ENCODE assay signal across 1 cellular context in the genomic region with DNA sequence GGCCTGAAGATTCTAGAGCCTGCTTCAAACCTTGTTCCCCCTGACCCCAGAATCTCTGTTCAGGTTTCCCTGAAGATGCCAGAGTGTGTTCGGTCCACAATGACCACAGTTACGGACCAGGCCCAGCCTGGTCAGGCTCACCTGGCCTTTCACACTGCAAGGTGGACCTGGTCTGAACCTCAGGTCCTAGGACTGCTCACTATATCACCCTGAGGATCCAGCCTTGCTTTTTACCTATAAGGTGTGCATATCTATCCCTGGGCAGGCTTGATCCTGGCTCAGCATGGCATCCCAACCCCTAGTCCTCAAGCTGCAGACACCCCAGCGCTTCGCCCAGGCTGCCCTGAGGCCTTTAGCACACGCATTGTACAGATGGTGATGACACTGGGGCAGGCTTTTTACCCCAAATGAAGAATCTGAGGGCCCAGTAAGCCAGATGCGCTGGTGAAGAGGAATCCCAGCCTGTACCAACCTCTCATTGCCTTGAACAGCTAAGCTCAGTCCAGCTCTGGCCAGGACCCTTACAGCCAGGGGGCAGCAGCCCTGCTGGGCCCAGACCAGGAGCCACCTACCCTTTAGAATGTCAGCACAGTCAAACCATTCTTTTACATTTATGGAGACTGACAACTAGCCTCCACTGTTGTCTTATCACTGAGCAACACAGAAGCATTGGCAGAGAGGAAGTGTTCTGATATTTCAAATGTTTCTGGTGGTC.
TF ChIP-seq lines count a peak whose summit lies in the region.

No MANE protein-coding gene starts in this region.

TF ChIP-seq in HepG2, 621 proteins besides CTCF, POLR2A, EP300 and RAD21:
- TF ChIP-seq TEAD3 (CRISPR knock-in tag; optimal IDR thresholded peaks at IDR 0.05; ENCODE audit: borderline replicate concordance) (peak; percentile 17), TCF7 (IDR thresholded peaks at IDR 0.05; ENCODE audit: low read depth) (no peak), ATF7 (IDR thresholded peaks at IDR 0.05) (no peak), ATF7 (CRISPR knock-in tag; IDR thresholded peaks at IDR 0.05) (no peak), NONO (IDR thresholded peaks at IDR 0.05) (no peak), NONO (CRISPR knock-in tag; conservative IDR thresholded peaks at IDR 0.05) (no peak), ZFY (CRISPR knock-in tag; IDR thresholded peaks at IDR 0.05) (0 out of 2 replicates have a peak, but pooled peaks have one; percentile 16), MTF2 (CRISPR knock-in tag; IDR thresholded peaks at IDR 0.05; ENCODE audit: borderline replicate concordance) (peak; percentile 72; the same call in 1 of the 2 replicates), ZNF792 (CRISPR knock-in tag; IDR thresholded peaks at IDR 0.05) (no peak), TAF15 (IDR thresholded peaks at IDR 0.05; ENCODE audit: low read depth, low read length, poor library complexity, severe bottlenecking) (no peak), FOXP4 (CRISPR knock-in tag; IDR thresholded peaks at IDR 0.05) (no peak), MYNN (CRISPR knock-in tag; IDR thresholded peaks at IDR 0.05; ENCODE audit: low read depth) (no peak), XRCC5 (optimal IDR thresholded peaks at IDR 0.05; ENCODE audit: low read length) (peak; percentile 59), ZFP82 (CRISPR knock-in tag; IDR thresholded peaks at IDR 0.05; ENCODE audit: borderline replicate concordance) (no peak), STAG1 (CRISPR knock-in tag; IDR thresholded peaks at IDR 0.05) (peak; percentile 69), CREM (IDR thresholded peaks at IDR 0.05) (no peak), CREM (CRISPR knock-in tag; IDR thresholded peaks at IDR 0.05) (no peak), SMC3 (IDR thresholded peaks at IDR 0.05; ENCODE audit: low read length) (0 out of 2 replicates have a peak, but pooled peaks have one; percentile 9), KDM1A (CRISPR knock-in tag; IDR thresholded peaks at IDR 0.05) (no peak), RCOR2 (CRISPR knock-in tag; IDR thresholded peaks at IDR 0.05) (no peak), ZNF687 (CRISPR knock-in tag; IDR thresholded peaks at IDR 0.05) (peak; percentile 51), RFX1 (IDR thresholded peaks at IDR 0.05) (no peak), ZNF569 (CRISPR knock-in tag; IDR thresholded peaks at IDR 0.05; ENCODE audit: borderline replicate concordance) (no peak), SAP130 (CRISPR knock-in tag; IDR thresholded peaks at IDR 0.05; ENCODE audit: low read depth) (0 out of 2 replicates have a peak, but pooled peaks have one; percentile 34)
- TF ChIP-seq, protein P1, sequence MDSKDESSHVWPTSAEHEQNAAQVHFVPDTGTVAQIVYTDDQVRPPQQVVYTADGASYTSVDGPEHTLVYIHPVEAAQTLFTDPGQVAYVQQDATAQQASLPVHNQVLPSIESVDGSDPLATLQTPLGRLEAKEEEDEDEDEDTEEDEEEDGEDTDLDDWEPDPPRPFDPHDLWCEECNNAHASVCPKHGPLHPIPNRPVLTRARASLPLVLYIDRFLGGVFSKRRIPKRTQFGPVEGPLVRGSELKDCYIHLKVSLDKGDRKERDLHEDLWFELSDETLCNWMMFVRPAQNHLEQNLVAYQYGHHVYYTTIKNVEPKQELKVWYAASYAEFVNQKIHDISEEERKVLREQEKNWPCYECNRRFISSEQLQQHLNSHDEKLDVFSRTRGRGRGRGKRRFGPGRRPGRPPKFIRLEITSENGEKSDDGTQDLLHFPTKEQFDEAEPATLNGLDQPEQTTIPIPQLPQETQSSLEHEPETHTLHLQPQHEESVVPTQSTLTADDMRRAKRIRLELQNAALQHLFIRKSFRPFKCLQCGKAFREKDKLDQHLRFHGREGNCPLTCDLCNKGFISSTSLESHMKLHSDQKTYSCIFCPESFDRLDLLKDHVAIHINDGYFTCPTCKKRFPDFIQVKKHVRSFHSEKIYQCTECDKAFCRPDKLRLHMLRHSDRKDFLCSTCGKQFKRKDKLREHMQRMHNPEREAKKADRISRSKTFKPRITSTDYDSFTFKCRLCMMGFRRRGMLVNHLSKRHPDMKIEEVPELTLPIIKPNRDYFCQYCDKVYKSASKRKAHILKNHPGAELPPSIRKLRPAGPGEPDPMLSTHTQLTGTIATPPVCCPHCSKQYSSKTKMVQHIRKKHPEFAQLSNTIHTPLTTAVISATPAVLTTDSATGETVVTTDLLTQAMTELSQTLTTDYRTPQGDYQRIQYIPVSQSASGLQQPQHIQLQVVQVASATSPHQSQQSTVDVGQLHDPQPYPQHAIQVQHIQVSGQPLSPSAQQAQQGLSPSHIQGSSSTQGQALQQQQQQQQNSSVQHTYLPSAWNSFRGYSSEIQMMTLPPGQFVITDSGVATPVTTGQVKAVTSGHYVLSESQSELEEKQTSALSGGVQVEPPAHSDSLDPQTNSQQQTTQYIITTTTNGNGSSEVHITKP (CRISPR knock-in tag; IDR thresholded peaks at IDR 0.05; ENCODE audit: low read depth) = peak; percentile 77; the same call in 1 of the 2 replicates
- TF ChIP-seq, protein P2, sequence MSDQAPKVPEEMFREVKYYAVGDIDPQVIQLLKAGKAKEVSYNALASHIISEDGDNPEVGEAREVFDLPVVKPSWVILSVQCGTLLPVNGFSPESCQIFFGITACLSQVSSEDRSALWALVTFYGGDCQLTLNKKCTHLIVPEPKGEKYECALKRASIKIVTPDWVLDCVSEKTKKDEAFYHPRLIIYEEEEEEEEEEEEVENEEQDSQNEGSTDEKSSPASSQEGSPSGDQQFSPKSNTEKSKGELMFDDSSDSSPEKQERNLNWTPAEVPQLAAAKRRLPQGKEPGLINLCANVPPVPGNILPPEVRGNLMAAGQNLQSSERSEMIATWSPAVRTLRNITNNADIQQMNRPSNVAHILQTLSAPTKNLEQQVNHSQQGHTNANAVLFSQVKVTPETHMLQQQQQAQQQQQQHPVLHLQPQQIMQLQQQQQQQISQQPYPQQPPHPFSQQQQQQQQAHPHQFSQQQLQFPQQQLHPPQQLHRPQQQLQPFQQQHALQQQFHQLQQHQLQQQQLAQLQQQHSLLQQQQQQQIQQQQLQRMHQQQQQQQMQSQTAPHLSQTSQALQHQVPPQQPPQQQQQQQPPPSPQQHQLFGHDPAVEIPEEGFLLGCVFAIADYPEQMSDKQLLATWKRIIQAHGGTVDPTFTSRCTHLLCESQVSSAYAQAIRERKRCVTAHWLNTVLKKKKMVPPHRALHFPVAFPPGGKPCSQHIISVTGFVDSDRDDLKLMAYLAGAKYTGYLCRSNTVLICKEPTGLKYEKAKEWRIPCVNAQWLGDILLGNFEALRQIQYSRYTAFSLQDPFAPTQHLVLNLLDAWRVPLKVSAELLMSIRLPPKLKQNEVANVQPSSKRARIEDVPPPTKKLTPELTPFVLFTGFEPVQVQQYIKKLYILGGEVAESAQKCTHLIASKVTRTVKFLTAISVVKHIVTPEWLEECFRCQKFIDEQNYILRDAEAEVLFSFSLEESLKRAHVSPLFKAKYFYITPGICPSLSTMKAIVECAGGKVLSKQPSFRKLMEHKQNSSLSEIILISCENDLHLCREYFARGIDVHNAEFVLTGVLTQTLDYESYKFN (CRISPR knock-in tag; conservative IDR thresholded peaks at IDR 0.05) = no peak
- TF ChIP-seq, protein P3, sequence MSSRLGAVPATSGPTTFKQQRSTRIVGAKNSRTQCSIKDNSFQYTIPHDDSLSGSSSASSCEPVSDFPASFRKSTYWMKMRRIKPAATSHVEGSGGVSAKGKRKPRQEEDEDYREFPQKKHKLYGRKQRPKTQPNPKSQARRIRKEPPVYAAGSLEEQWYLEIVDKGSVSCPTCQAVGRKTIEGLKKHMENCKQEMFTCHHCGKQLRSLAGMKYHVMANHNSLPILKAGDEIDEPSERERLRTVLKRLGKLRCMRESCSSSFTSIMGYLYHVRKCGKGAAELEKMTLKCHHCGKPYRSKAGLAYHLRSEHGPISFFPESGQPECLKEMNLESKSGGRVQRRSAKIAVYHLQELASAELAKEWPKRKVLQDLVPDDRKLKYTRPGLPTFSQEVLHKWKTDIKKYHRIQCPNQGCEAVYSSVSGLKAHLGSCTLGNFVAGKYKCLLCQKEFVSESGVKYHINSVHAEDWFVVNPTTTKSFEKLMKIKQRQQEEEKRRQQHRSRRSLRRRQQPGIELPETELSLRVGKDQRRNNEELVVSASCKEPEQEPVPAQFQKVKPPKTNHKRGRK (CRISPR knock-in tag; IDR thresholded peaks at IDR 0.05) = no peak
- TF ChIP-seq, protein P4, sequence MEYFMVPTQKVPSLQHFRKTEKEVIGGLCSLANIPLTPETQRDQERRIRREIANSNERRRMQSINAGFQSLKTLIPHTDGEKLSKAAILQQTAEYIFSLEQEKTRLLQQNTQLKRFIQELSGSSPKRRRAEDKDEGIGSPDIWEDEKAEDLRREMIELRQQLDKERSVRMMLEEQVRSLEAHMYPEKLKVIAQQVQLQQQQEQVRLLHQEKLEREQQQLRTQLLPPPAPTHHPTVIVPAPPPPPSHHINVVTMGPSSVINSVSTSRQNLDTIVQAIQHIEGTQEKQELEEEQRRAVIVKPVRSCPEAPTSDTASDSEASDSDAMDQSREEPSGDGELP (IDR thresholded peaks at IDR 0.05; ENCODE audit: borderline replicate concordance, low read depth) = no peak
- TF ChIP-seq, protein P5, sequence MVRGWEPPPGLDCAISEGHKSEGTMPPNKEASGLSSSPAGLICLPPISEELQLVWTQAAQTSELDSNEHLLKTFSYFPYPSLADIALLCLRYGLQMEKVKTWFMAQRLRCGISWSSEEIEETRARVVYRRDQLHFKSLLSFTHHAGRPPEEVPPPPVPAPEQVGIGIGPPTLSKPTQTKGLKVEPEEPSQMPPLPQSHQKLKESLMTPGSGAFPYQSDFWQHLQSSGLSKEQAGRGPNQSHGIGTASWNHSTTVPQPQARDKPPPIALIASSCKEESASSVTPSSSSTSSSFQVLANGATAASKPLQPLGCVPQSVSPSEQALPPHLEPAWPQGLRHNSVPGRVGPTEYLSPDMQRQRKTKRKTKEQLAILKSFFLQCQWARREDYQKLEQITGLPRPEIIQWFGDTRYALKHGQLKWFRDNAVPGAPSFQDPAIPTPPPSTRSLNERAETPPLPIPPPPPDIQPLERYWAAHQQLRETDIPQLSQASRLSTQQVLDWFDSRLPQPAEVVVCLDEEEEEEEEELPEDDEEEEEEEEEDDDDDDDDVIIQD (CRISPR knock-in tag; IDR thresholded peaks at IDR 0.05; ENCODE audit: low read depth) = no peak
- TF ChIP-seq, protein P6, sequence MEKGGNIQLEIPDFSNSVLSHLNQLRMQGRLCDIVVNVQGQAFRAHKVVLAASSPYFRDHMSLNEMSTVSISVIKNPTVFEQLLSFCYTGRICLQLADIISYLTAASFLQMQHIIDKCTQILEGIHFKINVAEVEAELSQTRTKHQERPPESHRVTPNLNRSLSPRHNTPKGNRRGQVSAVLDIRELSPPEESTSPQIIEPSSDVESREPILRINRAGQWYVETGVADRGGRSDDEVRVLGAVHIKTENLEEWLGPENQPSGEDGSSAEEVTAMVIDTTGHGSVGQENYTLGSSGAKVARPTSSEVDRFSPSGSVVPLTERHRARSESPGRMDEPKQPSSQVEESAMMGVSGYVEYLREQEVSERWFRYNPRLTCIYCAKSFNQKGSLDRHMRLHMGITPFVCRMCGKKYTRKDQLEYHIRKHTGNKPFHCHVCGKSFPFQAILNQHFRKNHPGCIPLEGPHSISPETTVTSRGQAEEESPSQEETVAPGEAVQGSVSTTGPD (CRISPR knock-in tag; IDR thresholded peaks at IDR 0.05) = no peak
